1 cellular context compared by ENCODE assay signal in genomic region chr5:91052977-91053732, GRCh38.
TF ChIP-seq lines count a peak whose summit lies in the region.

No MANE protein-coding gene starts in this region.

TF ChIP-seq in HepG2, 621 proteins besides CTCF, POLR2A, EP300 and RAD21 (continued from another document):
- TF ChIP-seq ZNF746 (CRISPR knock-in tag; IDR thresholded peaks at IDR 0.05): no peak
- TF ChIP-seq, protein P1, sequence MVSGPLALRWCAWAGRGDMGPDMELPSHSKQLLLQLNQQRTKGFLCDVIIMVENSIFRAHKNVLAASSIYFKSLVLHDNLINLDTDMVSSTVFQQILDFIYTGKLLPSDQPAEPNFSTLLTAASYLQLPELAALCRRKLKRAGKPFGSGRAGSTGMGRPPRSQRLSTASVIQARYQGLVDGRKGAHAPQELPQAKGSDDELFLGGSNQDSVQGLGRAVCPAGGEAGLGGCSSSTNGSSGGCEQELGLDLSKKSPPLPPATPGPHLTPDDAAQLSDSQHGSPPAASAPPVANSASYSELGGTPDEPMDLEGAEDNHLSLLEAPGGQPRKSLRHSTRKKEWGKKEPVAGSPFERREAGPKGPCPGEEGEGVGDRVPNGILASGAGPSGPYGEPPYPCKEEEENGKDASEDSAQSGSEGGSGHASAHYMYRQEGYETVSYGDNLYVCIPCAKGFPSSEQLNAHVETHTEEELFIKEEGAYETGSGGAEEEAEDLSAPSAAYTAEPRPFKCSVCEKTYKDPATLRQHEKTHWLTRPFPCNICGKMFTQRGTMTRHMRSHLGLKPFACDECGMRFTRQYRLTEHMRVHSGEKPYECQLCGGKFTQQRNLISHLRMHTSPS (CRISPR knock-in tag; IDR thresholded peaks at IDR 0.05; ENCODE audit: low read depth): no peak
- TF ChIP-seq, protein P2, sequence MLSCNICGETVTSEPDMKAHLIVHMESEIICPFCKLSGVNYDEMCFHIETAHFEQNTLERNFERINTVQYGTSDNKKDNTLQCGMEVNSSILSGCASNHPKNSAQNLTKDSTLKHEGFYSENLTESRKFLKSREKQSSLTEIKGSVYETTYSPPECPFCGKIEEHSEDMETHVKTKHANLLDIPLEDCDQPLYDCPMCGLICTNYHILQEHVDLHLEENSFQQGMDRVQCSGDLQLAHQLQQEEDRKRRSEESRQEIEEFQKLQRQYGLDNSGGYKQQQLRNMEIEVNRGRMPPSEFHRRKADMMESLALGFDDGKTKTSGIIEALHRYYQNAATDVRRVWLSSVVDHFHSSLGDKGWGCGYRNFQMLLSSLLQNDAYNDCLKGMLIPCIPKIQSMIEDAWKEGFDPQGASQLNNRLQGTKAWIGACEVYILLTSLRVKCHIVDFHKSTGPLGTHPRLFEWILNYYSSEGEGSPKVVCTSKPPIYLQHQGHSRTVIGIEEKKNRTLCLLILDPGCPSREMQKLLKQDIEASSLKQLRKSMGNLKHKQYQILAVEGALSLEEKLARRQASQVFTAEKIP (CRISPR knock-in tag; IDR thresholded peaks at IDR 0.05; ENCODE audit: borderline replicate concordance): no peak
- TF ChIP-seq XRCC5 (optimal IDR thresholded peaks at IDR 0.05; ENCODE audit: low read length): no peak
- TF ChIP-seq NFKB2 (CRISPR knock-in tag; IDR thresholded peaks at IDR 0.05; ENCODE audit: borderline replicate concordance): no peak
- TF ChIP-seq ZNF841 (CRISPR knock-in tag; IDR thresholded peaks at IDR 0.05; ENCODE audit: borderline replicate concordance): no peak
- no peak for TF ChIP-seq LCORL (IDR thresholded peaks at IDR 0.05)
- TF ChIP-seq LCORL (CRISPR knock-in tag; IDR thresholded peaks at IDR 0.05): no peak
- TF ChIP-seq MTA3 (CRISPR knock-in tag; IDR thresholded peaks at IDR 0.05): no peak
- no peak for TF ChIP-seq KIAA2018 (CRISPR knock-in tag; IDR thresholded peaks at IDR 0.05; ENCODE audit: borderline replicate concordance)
- TF ChIP-seq TCF7L2 (IDR thresholded peaks at IDR 0.05; ENCODE audit: low read depth, low read length): no peak
- TF ChIP-seq ZNF572 (CRISPR knock-in tag; IDR thresholded peaks at IDR 0.05): no peak
- TF ChIP-seq, protein P3, sequence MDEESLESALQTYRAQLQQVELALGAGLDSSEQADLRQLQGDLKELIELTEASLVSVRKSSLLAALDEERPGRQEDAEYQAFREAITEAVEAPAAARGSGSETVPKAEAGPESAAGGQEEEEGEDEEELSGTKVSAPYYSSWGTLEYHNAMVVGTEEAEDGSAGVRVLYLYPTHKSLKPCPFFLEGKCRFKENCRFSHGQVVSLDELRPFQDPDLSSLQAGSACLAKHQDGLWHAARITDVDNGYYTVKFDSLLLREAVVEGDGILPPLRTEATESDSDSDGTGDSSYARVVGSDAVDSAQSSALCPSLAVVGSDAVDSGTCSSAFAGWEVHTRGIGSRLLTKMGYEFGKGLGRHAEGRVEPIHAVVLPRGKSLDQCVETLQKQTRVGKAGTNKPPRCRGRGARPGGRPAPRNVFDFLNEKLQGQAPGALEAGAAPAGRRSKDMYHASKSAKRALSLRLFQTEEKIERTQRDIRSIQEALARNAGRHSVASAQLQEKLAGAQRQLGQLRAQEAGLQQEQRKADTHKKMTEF (CRISPR knock-in tag; IDR thresholded peaks at IDR 0.05): no peak
